In the genomic region with DNA sequence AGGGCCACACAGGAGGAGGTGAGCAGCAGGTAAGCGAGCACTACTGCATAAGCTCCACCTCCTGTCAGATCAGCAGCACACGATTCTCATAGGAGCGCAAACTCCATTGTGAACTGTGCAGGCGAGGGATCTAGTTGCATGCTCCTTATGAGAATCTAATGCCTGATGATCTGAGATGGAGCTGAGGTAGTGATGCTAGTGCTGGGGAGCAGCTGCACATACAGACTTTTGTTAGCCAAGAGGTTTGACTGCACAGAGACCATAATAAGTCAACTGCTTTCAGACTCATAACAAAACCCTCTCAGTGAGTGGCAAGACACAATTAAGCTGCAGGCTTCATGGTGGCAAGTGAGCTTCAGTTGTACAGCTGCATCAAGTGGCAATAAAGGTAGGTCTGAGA, we compare ENCODE assay signal across 26 cellular contexts.
"Had no signal": no experiment of that assay in that cellular context is flagged by ENCODE, and none has a peak within 500 bp of the region (broad histone marks: within the 10 kb centered on the region; RNA-seq: fewer than 3 reads in every experiment).

No MANE protein-coding gene starts in this region.

- H3K9me3 ChIP-seq: gastrocnemius medialis, mucosa of descending colon, prostate gland, right atrium auricular region, sigmoid colon, testis, tibial artery had no signal

- H3K27me3 ChIP-seq: dorsolateral prefrontal cortex, gastrocnemius medialis, right atrium auricular region, sigmoid colon, testis, tibial artery had no signal

- H3K4me3 ChIP-seq: dorsolateral prefrontal cortex, gastrocnemius medialis, lung, mucosa of descending colon, prostate gland, right atrium auricular region, sigmoid colon, testis, tibial artery had no signal

- H3K36me3 Mint-ChIP-seq: memory B cell; mesothelial cell of epicardium; naive B cell; natural killer cell treated with Interleukin-12 subunit alpha and Interleukin-12 subunit beta and Interleukin-15 and Interleukin-18, amount 100 ng/mL, for 72 hours; stimulated activated memory B cell treated with anti-CD40 and anti-IgM and Interleukin-4, amounts not matched to agents 10 μg/mL and 1 μg/mL and 100 μg/mL, for 72 hours; type B pancreatic cell had no signal

- H3K27ac ChIP-seq: dorsolateral prefrontal cortex, epithelial cell of prostate, gastrocnemius medialis, prostate gland, right atrium auricular region, sigmoid colon, testis, tibial artery had no signal

- H3K4me3 Mint-ChIP-seq: endodermal cell; memory B cell; mesothelial cell of epicardium; natural killer cell treated with Interleukin-12 subunit alpha and Interleukin-12 subunit beta and Interleukin-15 and Interleukin-18, amount 100 ng/mL, for 72 hours; stimulated activated memory B cell treated with anti-CD40 and anti-IgM and Interleukin-4, amounts not matched to agents 10 μg/mL and 1 μg/mL and 100 μg/mL, for 72 hours; type B pancreatic cell had no signal

- ATAC-seq: esophagus mucosa; gastrocnemius medialis; mucosa of descending colon; natural killer cell treated with Interleukin-12 subunit alpha and Interleukin-12 subunit beta and Interleukin-15 and Interleukin-18, amount 100 ng/mL, for 72 hours; stimulated activated memory B cell treated with anti-CD40 and anti-IgM and Interleukin-4, amounts not matched to agents 10 μg/mL and 1 μg/mL and 100 μg/mL, for 72 hours; stimulated activated naive CD8-positive, alpha-beta T cell treated with anti-CD3 and anti-CD28 coated beads, Interleukin-15, Interleukin-2, amounts not matched to agents 100 U/mL and 50 U/mL, for 24 hours had no signal

- H3K27ac Mint-ChIP-seq: endodermal cell; memory B cell; mesothelial cell of epicardium; naive B cell; natural killer cell treated with Interleukin-12 subunit alpha and Interleukin-12 subunit beta and Interleukin-15 and Interleukin-18, amount 100 ng/mL, for 72 hours; stimulated activated memory B cell treated with anti-CD40 and anti-IgM and Interleukin-4, amounts not matched to agents 10 μg/mL and 1 μg/mL and 100 μg/mL, for 72 hours; type B pancreatic cell had no signal

- DNase-seq: cortex of kidney; dorsolateral prefrontal cortex; effector CD8-positive, alpha-beta T cell; endodermal cell; foreskin fibroblast; gastrocnemius medialis; head of caudate nucleus; mucosa of descending colon; naive B cell; nucleus accumbens; sigmoid colon; stimulated activated CD4-positive, alpha-beta T cell treated with anti-CD3 and anti-CD28 coated beads, Interleukin-4, amount 100 ng/mL, for 4 hours; stimulated activated naive CD8-positive, alpha-beta T cell treated with anti-CD3 and anti-CD28 coated beads, Interleukin-15, Interleukin-2, amounts not matched to agents 100 U/mL and 50 U/mL, for 24 hours; substantia nigra; testis had no signal

- H3K4me1 ChIP-seq: prostate gland had no signal

- H3K4me1 Mint-ChIP-seq: memory B cell had no signal

- H3K9me3 Mint-ChIP-seq: memory B cell; naive B cell; natural killer cell treated with Interleukin-12 subunit alpha and Interleukin-12 subunit beta and Interleukin-15 and Interleukin-18, amount 100 ng/mL, for 72 hours; stimulated activated memory B cell treated with anti-CD40 and anti-IgM and Interleukin-4, amounts not matched to agents 10 μg/mL and 1 μg/mL and 100 μg/mL, for 72 hours; type B pancreatic cell had no signal

- H3K36me3 ChIP-seq: gastrocnemius medialis, prostate gland, right atrium auricular region, sigmoid colon, tibial artery had no signal
